ENCODE assay signal across 7 cellular contexts in the genomic region with DNA sequence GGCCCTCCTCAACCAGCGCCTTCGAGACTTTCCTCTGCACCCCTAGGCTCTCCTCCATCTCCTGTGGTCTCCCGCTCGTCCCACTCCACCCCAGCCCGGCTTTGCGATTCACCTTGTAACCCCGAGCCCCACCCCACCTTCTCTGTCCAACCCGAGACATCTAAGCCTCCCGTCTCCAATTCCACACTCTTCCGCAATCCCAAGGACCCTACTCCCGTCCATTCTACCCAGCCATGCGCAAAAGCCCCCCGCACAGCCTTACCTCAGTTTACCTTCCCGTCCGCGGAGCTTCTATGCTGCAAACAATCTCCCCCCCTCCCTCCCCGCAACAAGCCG. TPM values are rescaled to one million over a fixed set of nuclear protein-coding genes. Genes with fewer than 3 reads are reported as not detected.
DNase-seq lines count a peak whose midpoint lies in the region; ATAC-seq and TF ChIP-seq lines count a peak whose summit lies in the region.

No MANE protein-coding gene starts in this region.

- ATAC-seq in GM19452 (IDR thresholded peaks at IDR 0.05; ENCODE audit: unreplicated experiment) (peak; percentile 6), HG03108 (IDR thresholded peaks at IDR 0.05; ENCODE audit: unreplicated experiment) (peak; percentile 1), upper lobe of right lung (peak; percentile 3), HG03469 (IDR thresholded peaks at IDR 0.05; ENCODE audit: unreplicated experiment) (no peak)

- H3K36me3 ChIP-seq in upper lobe of right lung = peaks cover 12% of the 10 kb centered on the region

- H3K27me3 ChIP-seq in upper lobe of right lung = no peaks in the 10 kb centered on the region

- in situ Hi-C loops in astrocyte of the spinal cord (cut with HindIII; ENCODE audit: low sequenced_read_pairs) = no loop called here

- DNase-seq in astrocyte of the spinal cord (ENCODE audit: low read depth, low spot score) (no peak), lower leg skin (ENCODE audit: low spot score in 2 of 2) (no peak), upper lobe of right lung (no peak), DMS153 (lab: John Stamatoyannopoulos, UW) (no peak)

- peaks cover 54% of the 10 kb centered on the region for H3K4me1 ChIP-seq in upper lobe of right lung

- peak overlapping the region; percentile 99 for H3K27ac ChIP-seq in upper lobe of right lung

- TF ChIP-seq POLR2A in lower leg skin (IDR thresholded peaks at IDR 0.05) = no peak

- peak overlapping the region; percentile 84 for H3K4me3 ChIP-seq in astrocyte of the spinal cord (ENCODE audit: low read depth, low read length)
- H3K4me3 ChIP-seq in lower leg skin (ENCODE audit: low read depth, poor library complexity, severe bottlenecking) = peak overlapping the region; percentile 86
- peak overlapping the region; percentile 87 for H3K4me3 ChIP-seq in upper lobe of right lung

- TF ChIP-seq CTCF in astrocyte of the spinal cord (IDR thresholded peaks at IDR 0.05; ENCODE audit: low read depth, low read length) (no peak), lower leg skin (IDR thresholded peaks at IDR 0.05) (no peak), upper lobe of right lung (IDR thresholded peaks at IDR 0.05) (no peak)

- no peaks in the 10 kb centered on the region for H3K9me3 ChIP-seq in upper lobe of right lung

- intact Hi-C loops in lower leg skin (cut with DNase I; ENCODE audit: low total_unique reads) (no loop called here), upper lobe of right lung (cut with DNase I) (no loop called here)

- 0 to 1% methylated on average over 18 of the region's 18 CpGs for WGBS in lower leg skin, 2 donors

RNA-seq across cellular contexts. Expression of a gene that starts 0.2 kb away (rescaled TPM):
- total RNA-seq in lower leg skin = 10 to 100 TPM; 31.4 to 45.4 (median 33.9) TPM
- 21.3 TPM for total RNA-seq in upper lobe of right lung

RNA-seq across cellular contexts. Expression of a gene that starts 12.5 kb away (rescaled TPM):
- 10 to 100 TPM; 34.7 to 50.4 (median 42.6) TPM for total RNA-seq in lower leg skin
- 38.1 TPM for total RNA-seq in upper lobe of right lung

RNA-seq across cellular contexts. Expression of a gene that starts 33.3 kb away (rescaled TPM):
- 10 to 100 TPM; 46.3 to 90.2 (median 65.2) TPM for total RNA-seq in lower leg skin
- total RNA-seq in upper lobe of right lung = 38.1 TPM
